ENCODE assay signal across 17 cellular contexts in genomic region chr1:77047978-77048614, GRCh38.
DNase-seq lines count a peak whose midpoint lies in the region; ATAC-seq and TF ChIP-seq lines count a peak whose summit lies in the region.
"Had no signal": no experiment of that assay in that cellular context is flagged by ENCODE, and none has a peak within 500 bp of the region (broad histone marks: within the 10 kb centered on the region; RNA-seq: fewer than 3 reads in every experiment).

No MANE protein-coding gene starts in this region.

- CTCF ChIA-PET in naive thymus-derived CD4-positive, alpha-beta T cell (lab: Charles Lee), result no interaction called here
- CTCF ChIA-PET in activated CD4-positive, alpha-beta memory T cell treated with anti-CD3 and anti-CD28 coated beads, Interleukin-2, amount 10 ng/mL, durations not matched to agents 7 days and 5 days (lab: Charles Lee), result no interaction called here

- H3K9me3 Mint-ChIP-seq in T-helper 1 cell treated with Interleukin-12 subunit alpha and Interleukin-12 subunit beta and Interleukin-4 antibody, amounts not matched to agents 30 μg/mL and 1 μg/mL, for 36 hours, result no peaks in the 10 kb centered on the region
- no peaks in the 10 kb centered on the region for H3K9me3 Mint-ChIP-seq in naive thymus-derived CD4-positive, alpha-beta T cell
- no peaks in the 10 kb centered on the region for H3K9me3 Mint-ChIP-seq in activated CD4-positive, alpha-beta memory T cell treated with anti-CD3 and anti-CD28 coated beads, Interleukin-2, amount 10 ng/mL, durations not matched to agents 7 days and 5 days
- H3K9me3 Mint-ChIP-seq: neural progenitor cell had no signal

- H3K4me3 Mint-ChIP-seq in T-helper 1 cell treated with Interleukin-12 subunit alpha and Interleukin-12 subunit beta and Interleukin-4 antibody, amounts not matched to agents 30 μg/mL and 1 μg/mL, for 36 hours, result peak overlapping the region; percentile 1
- H3K4me3 Mint-ChIP-seq in naive thymus-derived CD4-positive, alpha-beta T cell, result peak overlapping the region; percentile 9 to 71 (median 32)
- H3K4me3 Mint-ChIP-seq in activated CD4-positive, alpha-beta memory T cell treated with anti-CD3 and anti-CD28 coated beads, Interleukin-2, amount 10 ng/mL, durations not matched to agents 7 days and 5 days, result no peak overlapping the region
- H3K4me3 Mint-ChIP-seq: neural progenitor cell had no signal

- no peak overlapping the region for H3K27ac ChIP-seq in naive thymus-derived CD4-positive, alpha-beta T cell (ENCODE audit: low read depth, low read length)
- H3K27ac ChIP-seq: 22Rv1, neural progenitor cell had no signal

- no peaks in the 10 kb centered on the region for H3K79me2 ChIP-seq in Loucy (ENCODE audit: insufficient read depth, low read length)

- no peak overlapping the region for H3K4me3 ChIP-seq in Loucy (ENCODE audit: low read length, poor library complexity, severe bottlenecking)
- no peak overlapping the region for H3K4me3 ChIP-seq in naive thymus-derived CD4-positive, alpha-beta T cell (ENCODE audit: low read length)
- H3K4me3 ChIP-seq: neural progenitor cell had no signal

- peaks cover 13% of the 10 kb centered on the region for H3K27me3 Mint-ChIP-seq in T-helper 1 cell treated with Interleukin-12 subunit alpha and Interleukin-12 subunit beta and Interleukin-4 antibody, amounts not matched to agents 30 μg/mL and 1 μg/mL, for 36 hours (ENCODE audit: low read depth)
- peaks cover 0 to 10% (median 0%) of the 10 kb centered on the region in 5 donors for H3K27me3 Mint-ChIP-seq in naive thymus-derived CD4-positive, alpha-beta T cell
- peaks cover 1% of the 10 kb centered on the region for H3K27me3 Mint-ChIP-seq in activated CD4-positive, alpha-beta memory T cell treated with anti-CD3 and anti-CD28 coated beads, Interleukin-2, amount 10 ng/mL, durations not matched to agents 7 days and 5 days

- H3K36me3 Mint-ChIP-seq in T-helper 1 cell treated with Interleukin-12 subunit alpha and Interleukin-12 subunit beta and Interleukin-4 antibody, amounts not matched to agents 30 μg/mL and 1 μg/mL, for 36 hours (ENCODE audit: low read depth), result no peaks in the 10 kb centered on the region
- no peaks in the 10 kb centered on the region for H3K36me3 Mint-ChIP-seq in naive thymus-derived CD4-positive, alpha-beta T cell
- H3K36me3 Mint-ChIP-seq in activated CD4-positive, alpha-beta memory T cell treated with anti-CD3 and anti-CD28 coated beads, Interleukin-2, amount 10 ng/mL, durations not matched to agents 7 days and 5 days (ENCODE audit: low read depth), result no peaks in the 10 kb centered on the region

- no peaks in the 10 kb centered on the region for H3K36me3 ChIP-seq in Loucy (ENCODE audit: insufficient read depth, low read length)
- no peaks in the 10 kb centered on the region for H3K36me3 ChIP-seq in naive thymus-derived CD4-positive, alpha-beta T cell (ENCODE audit: control insufficient read depth in 2 of 3, insufficient read depth in 3 of 3, low read length in 3 of 3)
- H3K36me3 ChIP-seq: BE2C, neural progenitor cell had no signal

- H3F3A ChIP-seq in Loucy (ENCODE audit: low read depth), result no peaks in the 10 kb centered on the region

- intact Hi-C loops in naive thymus-derived CD4-positive, alpha-beta T cell (cut with micrococcal nuclease), result no loop called here

- ATAC-seq in naive thymus-derived CD4-positive, alpha-beta T cell, result peak; percentile 32
- no peak for ATAC-seq in HG03354 (IDR thresholded peaks at IDR 0.05; ENCODE audit: poor library complexity, severe bottlenecking, unreplicated experiment)

- no peaks in the 10 kb centered on the region for H4K20me1 ChIP-seq in Loucy (ENCODE audit: insufficient read depth, low read length, poor library complexity, severe bottlenecking)

- DNase-seq in T-helper 1 cell (no peak), SKM-1 treated with dmso at 0.1 percent for 144 hours (lab: John Stamatoyannopoulos, UW; ENCODE audit: unreplicated experiment) (peak; percentile 77), NCI-H2081 (lab: John Stamatoyannopoulos, UW) (no peak)
- DNase-seq in naive thymus-derived CD4-positive, alpha-beta T cell, result peak in 2 of 9 donors; percentile 1 to 5
- no peak for DNase-seq in activated CD4-positive, alpha-beta memory T cell treated with anti-CD3 and anti-CD28 coated beads, Interleukin-2, amount 10 ng/mL, durations not matched to agents 7 days and 5 days
- DNase-seq: activated effector memory CD4-positive, alpha-beta T cell treated with anti-CD3 and anti-CD28 coated beads, Interleukin-2, amount 50 U/mL, for 16 hours; BE2C; GF-D8; hypothalamus; mesendoderm; NCI-H226; NK-92 treated with Interleukin-12 subunit alpha and Interleukin-12 subunit beta, amount 100 ng/mL, for 24 hours had no signal

- no peaks in the 10 kb centered on the region for H3K27me3 ChIP-seq in Loucy (ENCODE audit: insufficient read depth, low read length, poor library complexity, severe bottlenecking)
- H3K27me3 ChIP-seq in naive thymus-derived CD4-positive, alpha-beta T cell (ENCODE audit: control insufficient read depth in 2 of 2, insufficient read depth in 2 of 2, low read length in 2 of 2), result no peaks in the 10 kb centered on the region
- H3K27me3 ChIP-seq: BE2C, neural progenitor cell had no signal

- POLR2A ChIA-PET in naive thymus-derived CD4-positive, alpha-beta T cell (lab: Charles Lee), result no interaction called here
- POLR2A ChIA-PET in activated CD4-positive, alpha-beta memory T cell treated with anti-CD3 and anti-CD28 coated beads, Interleukin-2, amount 10 ng/mL, durations not matched to agents 7 days and 5 days (lab: Charles Lee), result no interaction called here

- H3K9me3 ChIP-seq in Loucy (ENCODE audit: insufficient read depth, low read depth, low read length), result no peaks in the 10 kb centered on the region
- no peaks in the 10 kb centered on the region for H3K9me3 ChIP-seq in naive thymus-derived CD4-positive, alpha-beta T cell (ENCODE audit: control insufficient read depth in 2 of 3, low read length in 3 of 3)
- H3K9me3 ChIP-seq: BE2C had no signal

- no peak for TF ChIP-seq CTCF in Loucy (conservative IDR thresholded peaks at IDR 0.05; ENCODE audit: low read length)

- H3K4me2 ChIP-seq in Loucy (ENCODE audit: low read depth, low read length, poor library complexity, severe bottlenecking), result peak overlapping the region; percentile 32
- H3K4me2 ChIP-seq: neural progenitor cell had no signal

- H3K27ac Mint-ChIP-seq in T-helper 1 cell treated with Interleukin-12 subunit alpha and Interleukin-12 subunit beta and Interleukin-4 antibody, amounts not matched to agents 30 μg/mL and 1 μg/mL, for 36 hours, result no peak overlapping the region
- H3K27ac Mint-ChIP-seq in naive thymus-derived CD4-positive, alpha-beta T cell, result peak overlapping the region in 3 of 9 donors; percentile 0 to 44 (median 14)
- no peak overlapping the region for H3K27ac Mint-ChIP-seq in activated CD4-positive, alpha-beta memory T cell treated with anti-CD3 and anti-CD28 coated beads, Interleukin-2, amount 10 ng/mL, durations not matched to agents 7 days and 5 days
- H3K27ac Mint-ChIP-seq: neural progenitor cell had no signal

- H3K9ac ChIP-seq in Loucy (ENCODE audit: low read depth, low read length, poor library complexity, severe bottlenecking), result no peak overlapping the region
- H3K9ac ChIP-seq: neural progenitor cell had no signal

- H2AFZ ChIP-seq in Loucy (ENCODE audit: low read length), result no peak overlapping the region
- H2AFZ ChIP-seq: neural progenitor cell had no signal

- peaks cover 8% of the 10 kb centered on the region for H3K4me1 ChIP-seq in Loucy (ENCODE audit: insufficient read depth, low read length, poor library complexity, severe bottlenecking)
- peaks cover 7 to 14% of the 10 kb centered on the region in 2 donors for H3K4me1 ChIP-seq in naive thymus-derived CD4-positive, alpha-beta T cell (ENCODE audit: control insufficient read depth in 2 of 2, insufficient read depth in 2 of 2, low read length in 2 of 2)
- H3K4me1 ChIP-seq: neural progenitor cell had no signal

- H3K9me2 ChIP-seq in Loucy (replicated peaks; ENCODE audit: low read depth, low read length), result no peaks in the 10 kb centered on the region

- peaks cover 12% of the 10 kb centered on the region for H3K4me1 Mint-ChIP-seq in T-helper 1 cell treated with Interleukin-12 subunit alpha and Interleukin-12 subunit beta and Interleukin-4 antibody, amounts not matched to agents 30 μg/mL and 1 μg/mL, for 36 hours (ENCODE audit: low read depth)
- H3K4me1 Mint-ChIP-seq in naive thymus-derived CD4-positive, alpha-beta T cell, result peaks cover 11 to 33% (median 24%) of the 10 kb centered on the region in 7 donors
- H3K4me1 Mint-ChIP-seq in activated CD4-positive, alpha-beta memory T cell treated with anti-CD3 and anti-CD28 coated beads, Interleukin-2, amount 10 ng/mL, durations not matched to agents 7 days and 5 days, result peaks cover 11% of the 10 kb centered on the region
- H3K4me1 Mint-ChIP-seq: neural progenitor cell had no signal
